In genomic region chr17:50707296-50708049, GRCh38 we compare ENCODE assay signal across 8 cellular contexts.
DNase-seq lines count a peak whose midpoint lies in the region; ATAC-seq, FAIRE-seq and TF ChIP-seq lines count a peak whose summit lies in the region.

A gene with protein sequence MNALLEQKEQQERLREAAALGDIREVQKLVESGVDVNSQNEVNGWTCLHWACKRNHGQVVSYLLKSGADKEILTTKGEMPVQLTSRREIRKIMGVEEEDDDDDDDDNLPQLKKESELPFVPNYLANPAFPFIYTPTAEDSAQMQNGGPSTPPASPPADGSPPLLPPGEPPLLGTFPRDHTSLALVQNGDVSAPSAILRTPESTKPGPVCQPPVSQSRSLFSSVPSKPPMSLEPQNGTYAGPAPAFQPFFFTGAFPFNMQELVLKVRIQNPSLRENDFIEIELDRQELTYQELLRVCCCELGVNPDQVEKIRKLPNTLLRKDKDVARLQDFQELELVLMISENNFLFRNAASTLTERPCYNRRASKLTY (minus strand): TSS chr17:50707914. CDS start chr17:50707654, 260 bp downstream.

- DNase-seq in AG09309 (ENCODE audit: low read depth), result peak; percentile 83
- peak; percentile 87 for DNase-seq in NCI-H345 (lab: John Stamatoyannopoulos, UW)
- peak; percentile 70 to 82 (median 76) for DNase-seq in activated CD4-positive, CD25-positive, alpha-beta regulatory T cell (lab: John Stamatoyannopoulos, UW)
- DNase-seq in caudate nucleus (lab: John Stamatoyannopoulos, UW), result peak in 59 of 61 donors; percentile 29 to 95 (median 82)
- peak; percentile 82 to 87 for DNase-seq in stimulated activated CD4-positive, alpha-beta T cell treated with anti-CD3 and anti-CD28 coated beads, Interleukin-12 subunit alpha, Interleukin-12 subunit beta, amount 100 ng/mL, for 24 hours (ENCODE audit: low read depth in 2 of 2)

- peak within 1 kb of the TSS; percentile 87 for H3K4me3 ChIP-seq in AG09309 (ENCODE audit: control insufficient read depth, low read depth, low read length)

- no peak for TF ChIP-seq CTCF in AG09309 (IDR thresholded peaks at IDR 0.05; ENCODE audit: control insufficient read depth, insufficient read depth, low read depth, low read length, missing control alignments)

- FAIRE-seq in islet of Langerhans (lab: Jason Lieb, UNC), result peak; percentile 64

- peak; percentile 72 for ATAC-seq in GM19025 (IDR thresholded peaks at IDR 0.05; ENCODE audit: low read depth, unreplicated experiment)
- ATAC-seq in HG03280 (IDR thresholded peaks at IDR 0.05; ENCODE audit: unreplicated experiment), result peak; percentile 82

- H3K27ac ChIP-seq in caudate nucleus (ENCODE audit: low read depth, low read length), result peak within 1 kb of the TSS; percentile 99

Comparison
In these comparisons a context has a peak if more than half of its experiments do, and no peak if none do; other contexts are left out.
1. Peak in every context shown above with its lines: DNase-seq, ATAC-seq, H3K4me3 ChIP-seq and H3K27ac ChIP-seq.